In genomic region chr17:7241047-7241733, GRCh38 we compare ENCODE assay signal across 8 cellular contexts. TPM values are rescaled to one million over a fixed set of nuclear protein-coding genes. Genes with fewer than 3 reads are reported as not detected.
DNase-seq lines count a peak whose midpoint lies in the region; ATAC-seq and TF ChIP-seq lines count a peak whose summit lies in the region.

No MANE protein-coding gene starts in this region.

- no peak overlapping the region for H2AFZ ChIP-seq in IMR-90 (replicated peaks; ENCODE audit: low read length, poor library complexity)

- CTCF ChIA-PET in IMR-90 (lab: Yijun Ruan, JAX), result interaction anchor here (0.6 kb wide), 1 partner anchor 126 kb away, joined by 4 read pairs; the partner anchor contains the start of gene ASGR2

- no peaks in the 10 kb centered on the region for H3K27me3 Mint-ChIP-seq in chondrocyte (ENCODE audit: low read depth)
- H3K27me3 Mint-ChIP-seq in naive B cell, result no peaks in the 10 kb centered on the region

- peak overlapping the region; percentile 84; the same call in 1 of the 2 replicates for H3K56ac ChIP-seq in IMR-90 (ENCODE audit: extremely low read depth, insufficient read depth, low read length)

- H3K9ac ChIP-seq in IMR-90 (ENCODE audit: low read depth, low read length), result peak overlapping the region; percentile 98

- TF ChIP-seq CTCF in AG09309 (IDR thresholded peaks at IDR 0.05; ENCODE audit: control insufficient read depth, insufficient read depth, low read depth, low read length, missing control alignments) (no peak), IMR-90 (conservative IDR thresholded peaks at IDR 0.05; ENCODE audit: low read depth, low read length) (no peak), chondrocyte (IDR thresholded peaks at IDR 0.05) (no peak)

- H4K91ac ChIP-seq in IMR-90 (ENCODE audit: insufficient read depth, low read depth, low read length), result peak overlapping the region; percentile 94

- peak overlapping the region; percentile 98 for H3K4ac ChIP-seq in IMR-90 (ENCODE audit: low read depth, low read length)

- no peak for ATAC-seq in IMR-90 (ENCODE audit: low read depth)
- no peak for ATAC-seq in naive B cell (ENCODE audit: low read depth in 2 of 2)
- ATAC-seq in GM18867 (IDR thresholded peaks at IDR 0.05; ENCODE audit: unreplicated experiment), result no peak

- no peak overlapping the region for H3K18ac ChIP-seq in IMR-90 (ENCODE audit: low read depth, low read length)

- H2BK15ac ChIP-seq in IMR-90 (ENCODE audit: low read depth, low read length), result no peak overlapping the region

- H3K4me1 Mint-ChIP-seq in chondrocyte (ENCODE audit: low read depth) (peaks cover 46% of the 10 kb centered on the region), naive B cell (peaks cover 47 to 58% (median 55%) of the 10 kb centered on the region in 3 donors)

- H3K27ac ChIP-seq in IMR-90 (ENCODE audit: insufficient read depth, low read length), result peak overlapping the region; percentile 95

- peaks cover 13 to 51% of the 10 kb centered on the region in 2 experiments for H3K79me1 ChIP-seq in IMR-90 (ENCODE audit: low read depth in 1 of 2, low read length in 2 of 2)

- in situ Hi-C loops in IMR-90 (cut with MboI; ENCODE audit: low sequenced_read_pairs), result loop anchor here (25.0 kb wide), 1 partner anchor 921 kb away; the partner anchor contains the start of genes PER1 and VAMP2

- peak overlapping the region; percentile 13 to 89; a peak in 3 of 4 replicates for H4K8ac ChIP-seq in IMR-90 (ENCODE audit: low read depth in 2 of 2, low read length in 2 of 2)

- H2AK9ac ChIP-seq in IMR-90 (replicated peaks; ENCODE audit: low read depth, low read length, poor library complexity), result peak overlapping the region; percentile 100

- peak overlapping the region; percentile 25; the same call in 1 of the 2 replicates for H4K5ac ChIP-seq in IMR-90 (ENCODE audit: low read depth, low read length)

- H3K9me3 ChIP-seq in IMR-90 (ENCODE audit: control insufficient read depth, insufficient read depth, low read length), result no peaks in the 10 kb centered on the region

- H2AK5ac ChIP-seq in IMR-90 (ENCODE audit: low read depth, low read length), result peak overlapping the region; percentile 96

- H3K14ac ChIP-seq in IMR-90 (replicated peaks; ENCODE audit: low read depth, low read length), result peak overlapping the region; percentile 98

- POLR2A ChIA-PET in IMR-90 (lab: Charles Lee; ENCODE audit: unreplicated experiment), result interaction anchor here (0.5 kb wide), 1 partner anchor 64 kb away, joined by 7 read pairs; no protein-coding TSS in a partner anchor

- peak overlapping the region; percentile 100 for H3K27ac Mint-ChIP-seq in chondrocyte (ENCODE audit: unreplicated experiment)
- H3K27ac Mint-ChIP-seq in naive B cell, result peak overlapping the region in 5 of 6 donors; percentile 98 to 100 (median 100)

- H3K9me3 Mint-ChIP-seq in chondrocyte (ENCODE audit: low read depth) (no peaks in the 10 kb centered on the region), naive B cell (peaks cover 0 to 4% (median 0%) of the 10 kb centered on the region in 7 donors)

- no TSS peak for BruUV-seq in IMR-90 (replicated peaks; lab: Mats Ljungman, UMichigan)

- dilution Hi-C loops in IMR-90 (cut with HindIII; ENCODE audit: low sequenced_read_pairs, unreplicated experiment), result no loop called here

- H3K4me3 Mint-ChIP-seq in chondrocyte (ENCODE audit: unreplicated experiment) (peak overlapping the region; percentile 87), naive B cell (peak overlapping the region; percentile 87 to 100 (median 98))

- 0 out of 2 replicates have a peak, but pooled peaks cover 2% of the 10 kb centered on the region for H3K9me1 ChIP-seq in IMR-90 (ENCODE audit: insufficient read depth, low read length)

- peaks cover 25% of the 10 kb centered on the region for H3K36me3 Mint-ChIP-seq in chondrocyte (ENCODE audit: low read depth)
- peaks cover 9 to 36% of the 10 kb centered on the region in 2 donors for H3K36me3 Mint-ChIP-seq in naive B cell

- no peak for TF ChIP-seq RAD21 in IMR-90 (IDR thresholded peaks at IDR 0.05; ENCODE audit: low read length)

- H3K4me1 ChIP-seq in IMR-90 (ENCODE audit: control insufficient read depth, insufficient read depth, low read length), result peaks cover 8% of the 10 kb centered on the region

- H3K23ac ChIP-seq in IMR-90 (ENCODE audit: low read depth, low read length), result peak overlapping the region; percentile 89

- 27% methylated on average over 5 of the region's 10 CpGs; no CpG with 5 or more reads in 1 of the 2 experiments for WGBS in IMR-90 (ENCODE audit: extremely low coverage in 2 of 2, insufficient read length in 1 of 2), 2 experiments

- peak overlapping the region; percentile 93 for H3K4me2 ChIP-seq in IMR-90 (ENCODE audit: low read depth, low read length)

- H3K36me3 ChIP-seq in IMR-90 (ENCODE audit: control insufficient read depth, insufficient read depth, low read length), result peaks cover 30% of the 10 kb centered on the region

- intact Hi-C loops in IMR-90 (cut with micrococcal nuclease), result no loop called here

- H4K20me1 ChIP-seq in IMR-90 (ENCODE audit: insufficient read depth, low read length), result peaks cover 21% of the 10 kb centered on the region

- no peak for DNase-seq in AG09309 (ENCODE audit: low read depth)
- no peak for DNase-seq in IMR-90
- no peak for DNase-seq in chondrocyte (ENCODE audit: low spot score)
- DNase-seq in naive B cell, result no peak
- DNase-seq in NCI-H2171 treated with DMSO at 0.1 percent for 48 hours (lab: John Stamatoyannopoulos, UW), result no peak
- no peak for DNase-seq in KG1 (lab: John Stamatoyannopoulos, UW)
- no peak for DNase-seq in HPDE6-E6E7 (ENCODE audit: extremely low spot score)

- no peak for TF ChIP-seq POLR2A in IMR-90 (IDR thresholded peaks at IDR 0.05; ENCODE audit: low read depth, low read length)

- H2BK20ac ChIP-seq in IMR-90 (ENCODE audit: low read depth, low read length), result no peak overlapping the region

- H2BK5ac ChIP-seq in IMR-90 (ENCODE audit: low read depth, low read length, poor library complexity, severe bottlenecking), result peak overlapping the region; percentile 95

- no peaks in the 10 kb centered on the region for H3K27me3 ChIP-seq in IMR-90 (ENCODE audit: control insufficient read depth, insufficient read depth, low read length)

- H2BK120ac ChIP-seq in IMR-90 (ENCODE audit: low read depth, low read length), result no peak overlapping the region

- H3K4me3 ChIP-seq in AG09309 (ENCODE audit: control insufficient read depth, low read depth, low read length) (peak overlapping the region; percentile 67), IMR-90 (ENCODE audit: insufficient read depth, low read depth, low read length) (peak overlapping the region; percentile 90)

TF ChIP-seq in IMR-90, 13 proteins besides CTCF, POLR2A, EP300 and RAD21:
- TF ChIP-seq NFE2L2 (IDR thresholded peaks at IDR 0.05; ENCODE audit: low read depth, low read length) (no peak), BHLHE40 (IDR thresholded peaks at IDR 0.05; ENCODE audit: low read depth, low read length) (no peak)
TF ChIP-seq in IMR-90: peak in this region for 0.

RNA-seq across cellular contexts. Expression of gene GABARAP, which starts 1.1 kb away (rescaled TPM):
- total RNA-seq in IMR-90 (2012; rRNA removed), result 70.8 and 77.8 TPM in 2 replicates
- 702 and 780 TPM in 2 replicates for polyA plus RNA-seq in IMR-90 (2012; rRNA removed)
- polyA plus RNA-seq in IMR-90 (2012; cell fraction: cytosol; rRNA removed), result 264 and 350 TPM in 2 replicates
- 43.9 and 256 TPM in 2 replicates for polyA plus RNA-seq in IMR-90 (2012; cell fraction: nucleus; rRNA removed; ENCODE audit: low replicate concordance)
- 449 to 459 TPM (median 455 TPM) in 3 replicates for total RNA-seq in chondrocyte
- polyA plus RNA-seq in naive B cell (ENCODE audit: low read depth in 6 of 6), result 1,000 to 10,000 TPM in 4 of 6 donors, 100 to 1,000 TPM in 2; 833 to 1,381 (median 1,181) TPM

RNA-seq across cellular contexts. Expression of gene PHF23, which starts 1.9 kb away (rescaled TPM):
- total RNA-seq in IMR-90 (2012; rRNA removed) (44.8 and 45.5 TPM in 2 replicates), chondrocyte (49.5 to 57.8 TPM (median 53.1 TPM) in 3 replicates)
- polyA plus RNA-seq in IMR-90 (2012; rRNA removed) (54.4 and 58.5 TPM in 2 replicates), naive B cell (ENCODE audit: low read depth in 6 of 6) (10 to 100 TPM; 11.9 to 24.2 (median 20.5) TPM)
- 37.0 TPM in 2 replicates for polyA plus RNA-seq in IMR-90 (2012; cell fraction: cytosol; rRNA removed)
- 22.3 and 31.7 TPM in 2 replicates for polyA plus RNA-seq in IMR-90 (2012; cell fraction: nucleus; rRNA removed; ENCODE audit: low replicate concordance)

RNA-seq across cellular contexts. Expression of gene DVL2, which starts 6.9 kb away (rescaled TPM):
- total RNA-seq in IMR-90 (2012; rRNA removed) (20.3 and 21.3 TPM in 2 replicates), chondrocyte (58.8 to 65.2 TPM (median 59.5 TPM) in 3 replicates)
- polyA plus RNA-seq in IMR-90 (2012; rRNA removed) (10.5 and 11.8 TPM in 2 replicates), naive B cell (ENCODE audit: low read depth in 6 of 6) (10 to 100 TPM; 23.4 to 33.1 (median 25.5) TPM)
- polyA plus RNA-seq in IMR-90 (2012; cell fraction: cytosol; rRNA removed), result 5.9 and 9.6 TPM in 2 replicates
- polyA plus RNA-seq in IMR-90 (2012; cell fraction: nucleus; rRNA removed; ENCODE audit: low replicate concordance), result 14.5 and 26.4 TPM in 2 replicates

RNA-seq across cellular contexts. Expression of gene CTDNEP1, which starts 10.3 kb away (rescaled TPM):
- 18.3 and 23.8 TPM in 2 replicates for total RNA-seq in IMR-90 (2012; rRNA removed)
- polyA plus RNA-seq in IMR-90 (2012; rRNA removed), result 132 TPM in 2 replicates
- polyA plus RNA-seq in IMR-90 (2012; cell fraction: cytosol; rRNA removed), result 70.6 and 129 TPM in 2 replicates
- 100 and 109 TPM in 2 replicates for polyA plus RNA-seq in IMR-90 (2012; cell fraction: nucleus; rRNA removed; ENCODE audit: low replicate concordance)
- 105 to 118 TPM (median 111 TPM) in 3 replicates for total RNA-seq in chondrocyte
- polyA plus RNA-seq in naive B cell (ENCODE audit: low read depth in 6 of 6), result 10 to 100 TPM; 44.6 to 90.2 (median 53.0) TPM

RNA-seq across cellular contexts. Expression of gene ELP5, which starts 10.8 kb away (rescaled TPM):
- total RNA-seq in IMR-90 (2012; rRNA removed) (46.6 and 48.0 TPM in 2 replicates), chondrocyte (24.9 to 32.7 TPM (median 25.8 TPM) in 3 replicates)
- polyA plus RNA-seq in IMR-90 (2012; rRNA removed) (38.6 and 39.3 TPM in 2 replicates), naive B cell (ENCODE audit: low read depth in 6 of 6) (10 to 100 TPM; 54.2 to 94.8 (median 80.6) TPM)
- 31.1 and 38.5 TPM in 2 replicates for polyA plus RNA-seq in IMR-90 (2012; cell fraction: cytosol; rRNA removed)
- 45.8 and 52.9 TPM in 2 replicates for polyA plus RNA-seq in IMR-90 (2012; cell fraction: nucleus; rRNA removed; ENCODE audit: low replicate concordance)
